ENCODE assay signal across 17 cellular contexts in the genomic region with DNA sequence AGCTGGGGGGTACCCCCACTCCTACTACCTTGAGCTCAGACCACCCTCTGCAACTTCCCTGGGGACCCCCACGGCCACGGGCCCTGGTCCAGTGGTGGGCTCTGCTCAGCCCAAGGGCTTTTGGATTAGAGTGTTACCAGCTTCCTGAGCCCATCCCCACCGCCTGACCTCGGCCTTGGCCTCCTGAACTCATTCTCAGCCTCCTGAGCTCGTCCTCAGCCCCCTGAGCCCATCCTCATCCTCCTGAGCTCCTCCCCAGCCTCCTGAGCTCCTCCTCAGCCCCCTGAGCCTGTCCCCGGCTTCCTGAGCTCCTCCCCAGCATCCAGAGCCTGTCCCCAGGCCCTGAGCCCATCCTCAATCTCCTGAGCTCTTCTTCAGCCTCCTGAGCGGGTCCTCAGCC.
DNase-seq lines count a peak whose midpoint lies in the region; ATAC-seq and TF ChIP-seq lines count a peak whose summit lies in the region.
"Had no signal": no experiment of that assay in that cellular context is flagged by ENCODE, and none has a peak within 500 bp of the region (broad histone marks: within the 10 kb centered on the region; RNA-seq: fewer than 3 reads in every experiment).

No MANE protein-coding gene starts in this region.

- ATAC-seq in right cardiac atrium (no peak), heart left ventricle (no peak), mucosa of descending colon (no peak)
- no peak for ATAC-seq in stimulated activated effector memory CD8-positive, alpha-beta T cell treated with anti-CD3 and anti-CD28 coated beads, Interleukin-12 subunit alpha, Interleukin-12 subunit beta, amount 100 ng/mL, for 72 hours

- no peaks in the 10 kb centered on the region for H3K36me3 ChIP-seq in heart left ventricle
- no peaks in the 10 kb centered on the region for H3K36me3 ChIP-seq in SJCRH30
- H3K36me3 ChIP-seq in mesendoderm (ENCODE audit: control insufficient read depth, insufficient read depth, low read length) = no peaks in the 10 kb centered on the region
- no peaks in the 10 kb centered on the region for H3K36me3 ChIP-seq in mucosa of descending colon (ENCODE audit: low read depth)
- H3K36me3 ChIP-seq in adrenal gland (replicated peaks in 1 of 2) = no peaks in the 10 kb centered on the region
- H3K36me3 ChIP-seq: HAP-1 had no signal

- H3K4me3 ChIP-seq in right cardiac atrium (ENCODE audit: low read length) (no peak overlapping the region), heart left ventricle (no peak overlapping the region), SJCRH30 (no peak overlapping the region), mesendoderm (ENCODE audit: low read length) (no peak overlapping the region), mucosa of descending colon (no peak overlapping the region), adrenal gland (no peak overlapping the region)
- H3K4me3 ChIP-seq: HAP-1 had no signal

- H3K4ac ChIP-seq in mesendoderm (ENCODE audit: low read depth, low read length) = no peak overlapping the region

- no peak overlapping the region for H3K9ac ChIP-seq in mesendoderm (ENCODE audit: low read length)

- peak overlapping the region; percentile 37 for H3K56ac ChIP-seq in mesendoderm (ENCODE audit: low read length)

- H3K27ac Mint-ChIP-seq in stimulated activated effector memory CD8-positive, alpha-beta T cell treated with anti-CD3 and anti-CD28 coated beads, Interleukin-12 subunit alpha, Interleukin-12 subunit beta, amount 100 ng/mL, for 72 hours = peak overlapping the region; percentile 83
- H3K27ac Mint-ChIP-seq: CD4-positive, CD25-positive, alpha-beta regulatory T cell had no signal

- H2AK5ac ChIP-seq in mesendoderm (ENCODE audit: low read length) = peak overlapping the region; percentile 88

- H3K79me2 ChIP-seq in mesendoderm (ENCODE audit: control insufficient read depth, insufficient read depth, low read length) = no peaks in the 10 kb centered on the region

- H3K4me2 ChIP-seq in mesendoderm (ENCODE audit: low read length) = no peak overlapping the region

- H3K4me1 ChIP-seq in right cardiac atrium (ENCODE audit: control insufficient read depth, insufficient read depth, low read length) = no peaks in the 10 kb centered on the region
- H3K4me1 ChIP-seq in heart left ventricle = peaks cover 0 to 30% (median 14%) of the 10 kb centered on the region in 12 donors
- H3K4me1 ChIP-seq in SJCRH30 = peaks cover 47% of the 10 kb centered on the region
- H3K4me1 ChIP-seq in mesendoderm (ENCODE audit: control insufficient read depth, low read depth, low read length) = no peaks in the 10 kb centered on the region
- H3K4me1 ChIP-seq in mucosa of descending colon (ENCODE audit: low read depth) = peaks cover 15% of the 10 kb centered on the region
- H3K4me1 ChIP-seq in adrenal gland (replicated peaks in 1 of 2) = peaks cover 14 to 21% of the 10 kb centered on the region in 2 donors
- H3K4me1 ChIP-seq: HAP-1 had no signal

- H2BK5ac ChIP-seq in mesendoderm (ENCODE audit: low read length) = no peak overlapping the region

- H3K4me3 Mint-ChIP-seq in stimulated activated effector memory CD8-positive, alpha-beta T cell treated with anti-CD3 and anti-CD28 coated beads, Interleukin-12 subunit alpha, Interleukin-12 subunit beta, amount 100 ng/mL, for 72 hours = no peak overlapping the region
- H3K4me3 Mint-ChIP-seq: CD4-positive, CD25-positive, alpha-beta regulatory T cell had no signal

- H4K8ac ChIP-seq in mesendoderm (ENCODE audit: low read depth, low read length) = no peak overlapping the region

- intact Hi-C loops in right cardiac atrium (cut with DNase I) (no loop called here), heart left ventricle (cut with DNase I) (no loop called here), mucosa of descending colon (cut with DNase I, micrococcal nuclease) (no loop called here), adrenal gland (cut with DNase I) (no loop called here)

- peak overlapping the region; percentile 3 for H3K23ac ChIP-seq in mesendoderm (ENCODE audit: low read length)

- H3K79me1 ChIP-seq in mesendoderm (ENCODE audit: low read length) = no peaks in the 10 kb centered on the region

- H3K9me3 ChIP-seq in right cardiac atrium (ENCODE audit: control insufficient read depth, low read length) = no peaks in the 10 kb centered on the region
- no peaks in the 10 kb centered on the region for H3K9me3 ChIP-seq in heart left ventricle
- H3K9me3 ChIP-seq in SJCRH30 (replicated peaks) = no peaks in the 10 kb centered on the region
- H3K9me3 ChIP-seq in mucosa of descending colon = no peaks in the 10 kb centered on the region
- no peaks in the 10 kb centered on the region for H3K9me3 ChIP-seq in adrenal gland (replicated peaks in 1 of 3)
- H3K9me3 ChIP-seq: HAP-1 had no signal

- TF ChIP-seq CTCF in heart left ventricle (IDR thresholded peaks at IDR 0.05) (no peak), mucosa of descending colon (IDR thresholded peaks at IDR 0.05) (no peak), adrenal gland (IDR thresholded peaks at IDR 0.05) (no peak)

- peak in 2 of 3 donors; percentile 26 to 30 for DNase-seq in right cardiac atrium
- DNase-seq in heart left ventricle = no peak
- no peak for DNase-seq in SJCRH30
- no peak for DNase-seq in mesendoderm
- DNase-seq in stimulated activated effector memory CD8-positive, alpha-beta T cell treated with anti-CD3 and anti-CD28 coated beads, Interleukin-12 subunit alpha, Interleukin-12 subunit beta, amount 100 ng/mL, for 72 hours (ENCODE audit: low spot score in 2 of 2) = no peak
- DNase-seq in mucosa of descending colon = no peak
- DNase-seq in adrenal gland = no peak
- DNase-seq in amygdala (lab: John Stamatoyannopoulos, UW) = no peak
- DNase-seq: AML-193; CD4-positive, CD25-positive, alpha-beta regulatory T cell; NCI-H1105 treated with DMSO at 0.1 percent for 48 hours; NCI-H187; NCI-H345; NCI-H69; SHP77 treated with DMSO at 0.1 percent for 48 hours had no signal

- WGBS in right cardiac atrium = 80% methylated on average over 7 of the region's 7 CpGs
- WGBS in heart left ventricle, 4 donors = 73 to 84% (median 82%) methylated on average over 7 of the region's 7 CpGs
- WGBS in mesendoderm (ENCODE audit: extremely low coverage, insufficient coverage, low lambda C conversion rate) = no CpG with 5 or more reads among the region's 7 CpGs
- 72 to 96% (median 82%) methylated on average over 5 to 7 of the region's 7 CpGs for WGBS in adrenal gland, 4 donors

- no peak overlapping the region for H3K27ac ChIP-seq in right cardiac atrium (ENCODE audit: low read length)
- H3K27ac ChIP-seq in heart left ventricle = peak overlapping the region in 1 of 12 donors; percentile 46
- H3K27ac ChIP-seq in SJCRH30 = peak overlapping the region; percentile 91
- H3K27ac ChIP-seq in mesendoderm (ENCODE audit: low read depth, low read length) = no peak overlapping the region
- no peak overlapping the region for H3K27ac ChIP-seq in adrenal gland
- H3K27ac ChIP-seq: HL-60 had no signal

- H2BK15ac ChIP-seq in mesendoderm (replicated peaks; ENCODE audit: low read depth) = no peak overlapping the region

- H4K5ac ChIP-seq in mesendoderm (ENCODE audit: low read length) = no peak overlapping the region

- peaks cover 26% of the 10 kb centered on the region for H3K4me1 Mint-ChIP-seq in stimulated activated effector memory CD8-positive, alpha-beta T cell treated with anti-CD3 and anti-CD28 coated beads, Interleukin-12 subunit alpha, Interleukin-12 subunit beta, amount 100 ng/mL, for 72 hours

- H3K36me3 Mint-ChIP-seq in stimulated activated effector memory CD8-positive, alpha-beta T cell treated with anti-CD3 and anti-CD28 coated beads, Interleukin-12 subunit alpha, Interleukin-12 subunit beta, amount 100 ng/mL, for 72 hours = no peaks in the 10 kb centered on the region
- H3K36me3 Mint-ChIP-seq: CD4-positive, CD25-positive, alpha-beta regulatory T cell had no signal

- no peaks in the 10 kb centered on the region for H3K27me3 ChIP-seq in right cardiac atrium (ENCODE audit: control insufficient read depth, insufficient read depth)
- H3K27me3 ChIP-seq in heart left ventricle = peaks cover 0 to 3% (median 0%) of the 10 kb centered on the region in 9 donors
- no peaks in the 10 kb centered on the region for H3K27me3 ChIP-seq in SJCRH30
- no peaks in the 10 kb centered on the region for H3K27me3 ChIP-seq in mesendoderm (ENCODE audit: insufficient read depth, low read length, poor library complexity)
- H3K27me3 ChIP-seq in adrenal gland = no peaks in the 10 kb centered on the region

- no peak overlapping the region for H2BK120ac ChIP-seq in mesendoderm (ENCODE audit: low read depth, low read length)

- no peak overlapping the region for H3K18ac ChIP-seq in mesendoderm (ENCODE audit: low read length)

- TF ChIP-seq POLR2A in heart left ventricle (IDR thresholded peaks at IDR 0.05) (no peak), adrenal gland (IDR thresholded peaks at IDR 0.05) (no peak)

- H3K9me3 Mint-ChIP-seq in stimulated activated effector memory CD8-positive, alpha-beta T cell treated with anti-CD3 and anti-CD28 coated beads, Interleukin-12 subunit alpha, Interleukin-12 subunit beta, amount 100 ng/mL, for 72 hours = no peaks in the 10 kb centered on the region
- H3K9me3 Mint-ChIP-seq: CD4-positive, CD25-positive, alpha-beta regulatory T cell had no signal

Comparison
In these comparisons a context has a peak if more than half of its experiments do, and no peak if none do; other contexts are left out.
1. DNase-seq: peak in right cardiac atrium (2 of 3); none in heart left ventricle (0 of 5), SJCRH30 (0 of 2), mesendoderm (single experiment), stimulated activated effector memory CD8-positive, alpha-beta T cell treated with anti-CD3 and anti-CD28 coated beads, Interleukin-12 subunit alpha, Interleukin-12 subunit beta, amount 100 ng/mL, for 72 hours (0 of 2), mucosa of descending colon (0 of 3), adrenal gland (0 of 7) and amygdala (0 of 56).